ENCODE assay signal across 1 cellular context in the genomic region with DNA sequence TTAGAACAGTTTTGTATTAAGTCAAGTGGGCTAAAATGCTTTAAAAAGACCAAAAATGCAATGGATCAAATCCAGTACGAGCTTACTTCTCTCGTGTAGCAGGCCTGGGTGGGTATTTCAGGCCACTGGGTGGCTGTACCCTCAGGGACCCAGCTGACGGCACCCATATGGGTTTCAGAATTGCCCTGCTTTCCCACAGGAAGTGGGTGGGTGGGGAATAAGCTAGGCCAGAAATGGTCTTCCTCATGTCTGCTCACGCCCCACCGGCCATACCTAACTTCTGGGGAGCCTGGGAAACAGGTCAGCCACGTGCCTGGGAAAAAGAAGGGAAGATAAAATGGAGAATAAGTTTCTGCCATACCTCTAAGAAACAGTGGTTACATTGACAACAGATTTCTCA.
TF ChIP-seq lines count a peak whose summit lies in the region.

No MANE protein-coding gene starts in this region.

TF ChIP-seq in K562, 482 proteins besides CTCF, POLR2A, EP300 and RAD21:
- 0 out of 2 replicates have a peak, but pooled peaks have one; percentile 28 for TF ChIP-seq ZNF311 (CRISPR knock-in tag; IDR thresholded peaks at IDR 0.05)
- TF ChIP-seq NKRF (IDR thresholded peaks at IDR 0.05; ENCODE audit: borderline replicate concordance): no peak
- TF ChIP-seq EGR1 (conservative IDR thresholded peaks at IDR 0.05): no peak
- TF ChIP-seq NR2C1 (IDR thresholded peaks at IDR 0.05): no peak
- TF ChIP-seq NR2C1 (tag; IDR thresholded peaks at IDR 0.05): 0 out of 2 replicates have a peak, but pooled peaks have one; percentile 6
- no peak for TF ChIP-seq GABPA (tag; conservative IDR thresholded peaks at IDR 0.05; ENCODE audit: low read depth)
- TF ChIP-seq, protein P1, sequence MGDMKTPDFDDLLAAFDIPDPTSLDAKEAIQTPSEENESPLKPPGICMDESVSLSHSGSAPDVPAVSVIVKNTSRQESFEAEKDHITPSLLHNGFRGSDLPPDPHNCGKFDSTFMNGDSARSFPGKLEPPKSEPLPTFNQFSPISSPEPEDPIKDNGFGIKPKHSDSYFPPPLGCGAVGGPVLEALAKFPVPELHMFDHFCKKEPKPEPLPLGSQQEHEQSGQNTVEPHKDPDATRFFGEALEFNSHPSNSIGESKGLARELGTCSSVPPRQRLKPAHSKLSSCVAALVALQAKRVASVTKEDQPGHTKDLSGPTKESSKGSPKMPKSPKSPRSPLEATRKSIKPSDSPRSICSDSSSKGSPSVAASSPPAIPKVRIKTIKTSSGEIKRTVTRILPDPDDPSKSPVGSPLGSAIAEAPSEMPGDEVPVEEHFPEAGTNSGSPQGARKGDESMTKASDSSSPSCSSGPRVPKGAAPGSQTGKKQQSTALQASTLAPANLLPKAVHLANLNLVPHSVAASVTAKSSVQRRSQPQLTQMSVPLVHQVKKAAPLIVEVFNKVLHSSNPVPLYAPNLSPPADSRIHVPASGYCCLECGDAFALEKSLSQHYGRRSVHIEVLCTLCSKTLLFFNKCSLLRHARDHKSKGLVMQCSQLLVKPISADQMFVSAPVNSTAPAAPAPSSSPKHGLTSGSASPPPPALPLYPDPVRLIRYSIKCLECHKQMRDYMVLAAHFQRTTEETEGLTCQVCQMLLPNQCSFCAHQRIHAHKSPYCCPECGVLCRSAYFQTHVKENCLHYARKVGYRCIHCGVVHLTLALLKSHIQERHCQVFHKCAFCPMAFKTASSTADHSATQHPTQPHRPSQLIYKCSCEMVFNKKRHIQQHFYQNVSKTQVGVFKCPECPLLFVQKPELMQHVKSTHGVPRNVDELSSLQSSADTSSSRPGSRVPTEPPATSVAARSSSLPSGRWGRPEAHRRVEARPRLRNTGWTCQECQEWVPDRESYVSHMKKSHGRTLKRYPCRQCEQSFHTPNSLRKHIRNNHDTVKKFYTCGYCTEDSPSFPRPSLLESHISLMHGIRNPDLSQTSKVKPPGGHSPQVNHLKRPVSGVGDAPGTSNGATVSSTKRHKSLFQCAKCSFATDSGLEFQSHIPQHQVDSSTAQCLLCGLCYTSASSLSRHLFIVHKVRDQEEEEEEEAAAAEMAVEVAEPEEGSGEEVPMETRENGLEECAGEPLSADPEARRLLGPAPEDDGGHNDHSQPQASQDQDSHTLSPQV (IDR thresholded peaks at IDR 0.05): no peak
- 0 out of 2 replicates have a peak, but pooled peaks have one; percentile 26 for TF ChIP-seq HDAC8 (tag; IDR thresholded peaks at IDR 0.05)
- TF ChIP-seq, protein P2, sequence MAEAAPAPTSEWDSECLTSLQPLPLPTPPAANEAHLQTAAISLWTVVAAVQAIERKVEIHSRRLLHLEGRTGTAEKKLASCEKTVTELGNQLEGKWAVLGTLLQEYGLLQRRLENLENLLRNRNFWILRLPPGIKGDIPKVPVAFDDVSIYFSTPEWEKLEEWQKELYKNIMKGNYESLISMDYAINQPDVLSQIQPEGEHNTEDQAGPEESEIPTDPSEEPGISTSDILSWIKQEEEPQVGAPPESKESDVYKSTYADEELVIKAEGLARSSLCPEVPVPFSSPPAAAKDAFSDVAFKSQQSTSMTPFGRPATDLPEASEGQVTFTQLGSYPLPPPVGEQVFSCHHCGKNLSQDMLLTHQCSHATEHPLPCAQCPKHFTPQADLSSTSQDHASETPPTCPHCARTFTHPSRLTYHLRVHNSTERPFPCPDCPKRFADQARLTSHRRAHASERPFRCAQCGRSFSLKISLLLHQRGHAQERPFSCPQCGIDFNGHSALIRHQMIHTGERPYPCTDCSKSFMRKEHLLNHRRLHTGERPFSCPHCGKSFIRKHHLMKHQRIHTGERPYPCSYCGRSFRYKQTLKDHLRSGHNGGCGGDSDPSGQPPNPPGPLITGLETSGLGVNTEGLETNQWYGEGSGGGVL (CRISPR knock-in tag; IDR thresholded peaks at IDR 0.05): no peak
- TF ChIP-seq, protein P3, sequence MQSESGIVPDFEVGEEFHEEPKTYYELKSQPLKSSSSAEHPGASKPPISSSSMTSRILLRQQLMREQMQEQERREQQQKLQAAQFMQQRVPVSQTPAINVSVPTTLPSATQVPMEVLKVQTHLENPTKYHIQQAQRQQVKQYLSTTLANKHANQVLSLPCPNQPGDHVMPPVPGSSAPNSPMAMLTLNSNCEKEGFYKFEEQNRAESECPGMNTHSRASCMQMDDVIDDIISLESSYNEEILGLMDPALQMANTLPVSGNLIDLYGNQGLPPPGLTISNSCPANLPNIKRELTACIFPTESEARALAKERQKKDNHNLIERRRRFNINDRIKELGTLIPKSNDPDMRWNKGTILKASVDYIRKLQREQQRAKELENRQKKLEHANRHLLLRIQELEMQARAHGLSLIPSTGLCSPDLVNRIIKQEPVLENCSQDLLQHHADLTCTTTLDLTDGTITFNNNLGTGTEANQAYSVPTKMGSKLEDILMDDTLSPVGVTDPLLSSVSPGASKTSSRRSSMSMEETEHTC (IDR thresholded peaks at IDR 0.05): no peak
TF ChIP-seq in K562: peak in this region for 3.
